In the genomic region with DNA sequence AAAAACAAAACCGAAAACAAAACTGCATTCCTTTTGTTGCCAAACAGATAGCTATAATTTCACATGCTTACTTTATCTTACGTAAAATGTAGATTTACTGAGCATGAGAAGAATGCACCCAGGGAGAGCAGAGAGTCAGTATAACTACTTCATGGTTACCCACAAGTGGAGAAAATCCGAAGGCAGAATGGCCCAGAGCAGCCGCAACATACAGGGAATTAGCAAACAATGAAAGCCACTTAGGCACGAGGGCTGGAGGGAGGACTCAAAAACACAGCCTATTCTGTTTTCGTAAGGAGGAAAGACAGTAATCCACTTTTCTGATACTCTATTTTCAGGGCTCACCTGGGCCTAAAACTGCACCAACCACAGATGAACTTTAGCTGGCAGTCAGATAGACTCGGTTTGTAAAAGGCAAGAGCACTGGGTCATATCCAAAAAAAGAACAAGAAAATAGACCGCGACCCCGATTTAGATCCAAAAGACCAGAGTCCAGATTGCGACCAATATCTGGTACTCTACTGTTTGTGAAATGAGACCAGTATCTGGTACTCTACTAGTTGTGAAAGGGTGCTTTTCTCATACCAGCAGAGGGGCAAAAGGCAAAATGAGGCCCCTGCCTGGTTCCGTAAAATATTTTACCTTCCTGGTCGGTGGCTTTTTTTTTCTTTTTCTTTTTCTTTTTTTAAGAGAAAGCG, we compare ENCODE assay signal across 1 cellular context.
TF ChIP-seq lines count a peak whose summit lies in the region.

No MANE protein-coding gene starts in this region.

TF ChIP-seq in WTC11, 78 proteins besides CTCF, POLR2A, EP300 and RAD21 (continued from another document):
- TF ChIP-seq, protein P1, sequence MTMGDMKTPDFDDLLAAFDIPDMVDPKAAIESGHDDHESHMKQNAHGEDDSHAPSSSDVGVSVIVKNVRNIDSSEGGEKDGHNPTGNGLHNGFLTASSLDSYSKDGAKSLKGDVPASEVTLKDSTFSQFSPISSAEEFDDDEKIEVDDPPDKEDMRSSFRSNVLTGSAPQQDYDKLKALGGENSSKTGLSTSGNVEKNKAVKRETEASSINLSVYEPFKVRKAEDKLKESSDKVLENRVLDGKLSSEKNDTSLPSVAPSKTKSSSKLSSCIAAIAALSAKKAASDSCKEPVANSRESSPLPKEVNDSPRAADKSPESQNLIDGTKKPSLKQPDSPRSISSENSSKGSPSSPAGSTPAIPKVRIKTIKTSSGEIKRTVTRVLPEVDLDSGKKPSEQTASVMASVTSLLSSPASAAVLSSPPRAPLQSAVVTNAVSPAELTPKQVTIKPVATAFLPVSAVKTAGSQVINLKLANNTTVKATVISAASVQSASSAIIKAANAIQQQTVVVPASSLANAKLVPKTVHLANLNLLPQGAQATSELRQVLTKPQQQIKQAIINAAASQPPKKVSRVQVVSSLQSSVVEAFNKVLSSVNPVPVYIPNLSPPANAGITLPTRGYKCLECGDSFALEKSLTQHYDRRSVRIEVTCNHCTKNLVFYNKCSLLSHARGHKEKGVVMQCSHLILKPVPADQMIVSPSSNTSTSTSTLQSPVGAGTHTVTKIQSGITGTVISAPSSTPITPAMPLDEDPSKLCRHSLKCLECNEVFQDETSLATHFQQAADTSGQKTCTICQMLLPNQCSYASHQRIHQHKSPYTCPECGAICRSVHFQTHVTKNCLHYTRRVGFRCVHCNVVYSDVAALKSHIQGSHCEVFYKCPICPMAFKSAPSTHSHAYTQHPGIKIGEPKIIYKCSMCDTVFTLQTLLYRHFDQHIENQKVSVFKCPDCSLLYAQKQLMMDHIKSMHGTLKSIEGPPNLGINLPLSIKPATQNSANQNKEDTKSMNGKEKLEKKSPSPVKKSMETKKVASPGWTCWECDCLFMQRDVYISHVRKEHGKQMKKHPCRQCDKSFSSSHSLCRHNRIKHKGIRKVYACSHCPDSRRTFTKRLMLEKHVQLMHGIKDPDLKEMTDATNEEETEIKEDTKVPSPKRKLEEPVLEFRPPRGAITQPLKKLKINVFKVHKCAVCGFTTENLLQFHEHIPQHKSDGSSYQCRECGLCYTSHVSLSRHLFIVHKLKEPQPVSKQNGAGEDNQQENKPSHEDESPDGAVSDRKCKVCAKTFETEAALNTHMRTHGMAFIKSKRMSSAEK (CRISPR knock-in tag; IDR thresholded peaks at IDR 0.05; ENCODE audit: borderline replicate concordance), result no peak
- TF ChIP-seq OVOL2 (CRISPR knock-in tag; IDR thresholded peaks at IDR 0.05; ENCODE audit: borderline replicate concordance), result no peak
- no peak for TF ChIP-seq SMAD4 (CRISPR knock-in tag; IDR thresholded peaks at IDR 0.05)
- TF ChIP-seq TEAD1 (CRISPR knock-in tag; IDR thresholded peaks at IDR 0.05), result no peak
- no peak for TF ChIP-seq MXD4 (CRISPR knock-in tag; IDR thresholded peaks at IDR 0.05; ENCODE audit: borderline replicate concordance)
- no peak for TF ChIP-seq SP1 (CRISPR knock-in tag; conservative IDR thresholded peaks at IDR 0.05)
- TF ChIP-seq E2F4 (CRISPR knock-in tag; IDR thresholded peaks at IDR 0.05; ENCODE audit: borderline replicate concordance, low read depth), result no peak
- TF ChIP-seq HMGA2 (CRISPR knock-in tag; IDR thresholded peaks at IDR 0.05), result no peak
- TF ChIP-seq ZBTB21 (CRISPR knock-in tag; IDR thresholded peaks at IDR 0.05; ENCODE audit: borderline replicate concordance), result no peak
